Comparison of ENCODE assay signal across 18 cellular contexts in the genomic region with DNA sequence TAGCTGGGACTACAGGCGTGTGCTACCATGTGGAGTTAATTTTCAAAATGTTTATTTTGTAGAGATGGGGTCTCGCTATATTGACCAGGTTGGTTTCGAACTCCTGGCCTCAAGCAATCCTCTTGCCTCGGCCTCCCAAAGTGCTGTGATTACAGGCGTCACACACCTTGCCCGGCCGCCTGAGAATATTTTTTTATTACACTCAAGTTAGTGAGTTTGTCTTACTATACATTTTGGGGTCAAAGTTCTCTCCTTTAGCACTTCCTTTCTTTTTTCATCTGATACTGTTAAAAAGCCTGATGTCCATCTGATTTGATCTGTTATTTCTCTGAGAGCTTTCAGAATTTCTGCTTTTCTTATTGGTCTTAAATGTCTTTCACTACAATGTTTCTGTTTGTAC.
DNase-seq lines count a peak whose midpoint lies in the region; ATAC-seq lines count a peak whose summit lies in the region.
"Had no signal": no experiment of that assay in that cellular context is flagged by ENCODE, and none has a peak within 500 bp of the region (broad histone marks: within the 10 kb centered on the region; RNA-seq: fewer than 3 reads in every experiment).

No MANE protein-coding gene starts in this region.

- no peak overlapping the region for H3K4me3 Mint-ChIP-seq in activated naive CD8-positive, alpha-beta T cell
- no peak overlapping the region for H3K4me3 Mint-ChIP-seq in activated naive CD8-positive, alpha-beta T cell treated with anti-CD3 and anti-CD28 coated beads, Interleukin-2, amount 50 U/mL, for 24 hours
- no peak overlapping the region for H3K4me3 Mint-ChIP-seq in effector memory CD8-positive, alpha-beta T cell
- H3K4me3 Mint-ChIP-seq in memory B cell, result no peak overlapping the region
- H3K4me3 Mint-ChIP-seq: B cell; CD8-positive, alpha-beta memory T cell had no signal

- ATAC-seq in activated naive CD8-positive, alpha-beta T cell treated with anti-CD3 and anti-CD28 coated beads, Interleukin-2, amount 50 U/mL, for 24 hours, result no peak
- no peak for ATAC-seq in effector memory CD8-positive, alpha-beta T cell (replicated peaks)
- ATAC-seq in memory B cell (ENCODE audit: low read depth) (no peak), HG03095 (IDR thresholded peaks at IDR 0.05; ENCODE audit: unreplicated experiment) (no peak), GM21723 (IDR thresholded peaks at IDR 0.05; ENCODE audit: unreplicated experiment) (no peak)
- ATAC-seq: GM12878 had no signal

- H3K9me3 Mint-ChIP-seq in activated naive CD8-positive, alpha-beta T cell (ENCODE audit: low read depth), result no peaks in the 10 kb centered on the region
- no peaks in the 10 kb centered on the region for H3K9me3 Mint-ChIP-seq in activated naive CD8-positive, alpha-beta T cell treated with anti-CD3 and anti-CD28 coated beads, Interleukin-2, amount 50 U/mL, for 24 hours
- no peaks in the 10 kb centered on the region for H3K9me3 Mint-ChIP-seq in effector memory CD8-positive, alpha-beta T cell
- H3K9me3 Mint-ChIP-seq in memory B cell, result peaks cover 1% of the 10 kb centered on the region
- H3K9me3 Mint-ChIP-seq: CD8-positive, alpha-beta memory T cell had no signal

- H3K27me3 Mint-ChIP-seq in activated naive CD8-positive, alpha-beta T cell, result no peaks in the 10 kb centered on the region
- H3K27me3 Mint-ChIP-seq in activated naive CD8-positive, alpha-beta T cell treated with anti-CD3 and anti-CD28 coated beads, Interleukin-2, amount 50 U/mL, for 24 hours, result no peaks in the 10 kb centered on the region
- no peaks in the 10 kb centered on the region for H3K27me3 Mint-ChIP-seq in effector memory CD8-positive, alpha-beta T cell
- no peaks in the 10 kb centered on the region for H3K27me3 Mint-ChIP-seq in memory B cell
- H3K27me3 Mint-ChIP-seq: B cell; CD4-positive, CD25-positive, alpha-beta regulatory T cell had no signal

- H3K4me1 Mint-ChIP-seq in activated naive CD8-positive, alpha-beta T cell (ENCODE audit: low read depth), result peaks cover 12% of the 10 kb centered on the region
- peaks cover 12% of the 10 kb centered on the region for H3K4me1 Mint-ChIP-seq in activated naive CD8-positive, alpha-beta T cell treated with anti-CD3 and anti-CD28 coated beads, Interleukin-2, amount 50 U/mL, for 24 hours
- H3K4me1 Mint-ChIP-seq in effector memory CD8-positive, alpha-beta T cell (ENCODE audit: low read depth in 2 of 2), result peaks cover 0 to 1% of the 10 kb centered on the region in 2 donors
- peaks cover 10% of the 10 kb centered on the region for H3K4me1 Mint-ChIP-seq in memory B cell

- no peak for DNase-seq in activated naive CD8-positive, alpha-beta T cell treated with anti-CD3 and anti-CD28 coated beads, Interleukin-2, amount 50 U/mL, for 24 hours
- DNase-seq in effector memory CD8-positive, alpha-beta T cell, result no peak
- no peak for DNase-seq in memory B cell (ENCODE audit: low spot score in 2 of 2)
- DNase-seq in NCI-H1930 (lab: John Stamatoyannopoulos, UW), result no peak
- DNase-seq: CD4-positive, CD25-positive, alpha-beta regulatory T cell; CD8-positive, alpha-beta memory T cell; COR-L47; DMS 273 treated with DMSO at 0.1 percent for 48 hours; DMS53; DND-41; EL; GM23248; IMR-90 had no signal

- peaks cover 14% of the 10 kb centered on the region for H3K36me3 Mint-ChIP-seq in activated naive CD8-positive, alpha-beta T cell
- peaks cover 17% of the 10 kb centered on the region for H3K36me3 Mint-ChIP-seq in activated naive CD8-positive, alpha-beta T cell treated with anti-CD3 and anti-CD28 coated beads, Interleukin-2, amount 50 U/mL, for 24 hours (ENCODE audit: low read depth)
- H3K36me3 Mint-ChIP-seq in effector memory CD8-positive, alpha-beta T cell (ENCODE audit: insufficient read depth), result peaks cover 14% of the 10 kb centered on the region
- H3K36me3 Mint-ChIP-seq in memory B cell, result peaks cover 15% of the 10 kb centered on the region

- peak overlapping the region; percentile 50 for H3K27ac Mint-ChIP-seq in activated naive CD8-positive, alpha-beta T cell
- no peak overlapping the region for H3K27ac Mint-ChIP-seq in activated naive CD8-positive, alpha-beta T cell treated with anti-CD3 and anti-CD28 coated beads, Interleukin-2, amount 50 U/mL, for 24 hours
- H3K27ac Mint-ChIP-seq in effector memory CD8-positive, alpha-beta T cell, result peak overlapping the region; percentile 63 to 65
- peak overlapping the region; percentile 79 for H3K27ac Mint-ChIP-seq in memory B cell
- H3K27ac Mint-ChIP-seq: B cell had no signal
